ENCODE assay signal across 14 cellular contexts in genomic region chr17:17714261-17714866, GRCh38. TPM values are rescaled to one million over a fixed set of nuclear protein-coding genes. Genes with fewer than 3 reads are reported as not detected.
DNase-seq lines count a peak whose midpoint lies in the region; ATAC-seq and TF ChIP-seq lines count a peak whose summit lies in the region.
"Had no signal": no experiment of that assay in that cellular context is flagged by ENCODE, and none has a peak within 500 bp of the region (broad histone marks: within the 10 kb centered on the region; RNA-seq: fewer than 3 reads in every experiment).

No MANE protein-coding gene starts in this region.

- POLR2A ChIA-PET in CD4-positive, alpha-beta T cell (lab: Charles Lee): no interaction called here

- no peak for TF ChIP-seq CTCF in CD4-positive, alpha-beta T cell (IDR thresholded peaks at IDR 0.05)
- TF ChIP-seq CTCF in left ventricle myocardium inferior (IDR thresholded peaks at IDR 0.05; ENCODE audit: borderline replicate concordance): no peak

- peaks cover 44% of the 10 kb centered on the region for H3K4me1 Mint-ChIP-seq in CD4-positive, alpha-beta T cell (ENCODE audit: low read depth)
- H3K4me1 Mint-ChIP-seq in activated T-helper 17 cell treated with anti-CD3 and anti-CD28 coated beads, Interleukin-2, amount 50 U/mL, for 72 hours: peaks cover 17% of the 10 kb centered on the region

- CTCF ChIA-PET in CD4-positive, alpha-beta T cell (lab: Charles Lee): no interaction called here

- no peaks in the 10 kb centered on the region for H3K27me3 ChIP-seq in CD4-positive, alpha-beta T cell (ENCODE audit: control insufficient read depth, insufficient read depth, low read length)
- H3K27me3 ChIP-seq in left ventricle myocardium inferior (ENCODE audit: low read depth): no peaks in the 10 kb centered on the region
- H3K27me3 ChIP-seq in rectal smooth muscle tissue (ENCODE audit: control insufficient read depth, insufficient read depth, low read length): no peaks in the 10 kb centered on the region

- intact Hi-C loops in CD4-positive, alpha-beta T cell (cut with DNase I, micrococcal nuclease): no loop called here
- intact Hi-C loops in left ventricle myocardium inferior (cut with micrococcal nuclease): no loop called here

- no peak overlapping the region for H3K9ac ChIP-seq in SK-N-MC (ENCODE audit: insufficient read length)
- no peak overlapping the region for H3K9ac ChIP-seq in rectal smooth muscle tissue (ENCODE audit: low read length)

- H3K27ac Mint-ChIP-seq in CD4-positive, alpha-beta T cell: no peak overlapping the region
- no peak overlapping the region for H3K27ac Mint-ChIP-seq in activated T-helper 17 cell treated with anti-CD3 and anti-CD28 coated beads, Interleukin-2, amount 50 U/mL, for 72 hours
- H3K27ac Mint-ChIP-seq: activated B cell treated with CpG ODN at 0.5 μM for 24 hours; activated naive CD8-positive, alpha-beta T cell treated with anti-CD3 and anti-CD28 coated beads, Interleukin-2, amount 50 U/mL, for 24 hours had no signal

- H3K27ac ChIP-seq in CD4-positive, alpha-beta T cell (ENCODE audit: low read depth, low read length): no peak overlapping the region
- H3K27ac ChIP-seq in SK-N-MC (0 out of 2 replicates have a peak overlapping the region, but pooled peaks have one; percentile 19), left ventricle myocardium inferior (replicated peaks) (peak overlapping the region; percentile 81), rectal smooth muscle tissue (ENCODE audit: low read depth, low read length) (peak overlapping the region; percentile 90)

- H3K36me3 ChIP-seq in SK-N-MC (ENCODE audit: insufficient read depth, low read length) (no peaks in the 10 kb centered on the region), left ventricle myocardium inferior (no peaks in the 10 kb centered on the region), rectal smooth muscle tissue (ENCODE audit: control insufficient read depth, insufficient read depth, low read length) (no peaks in the 10 kb centered on the region)

- DNase-seq in CD4-positive, alpha-beta T cell: no peak
- DNase-seq in SK-N-MC (ENCODE audit: low read depth, low spot score) (no peak), left ventricle myocardium inferior (no peak), HCEC 1CT (no peak), foreskin melanocyte (no peak), NCI-H446 treated with DMSO at 0.1 percent for 48 hours (lab: John Stamatoyannopoulos, UW) (no peak)
- DNase-seq: activated B cell treated with CpG ODN at 0.5 μM for 24 hours; activated naive CD8-positive, alpha-beta T cell treated with anti-CD3 and anti-CD28 coated beads, Interleukin-2, amount 50 U/mL, for 24 hours; DMS 273 treated with DMSO at 0.1 percent for 48 hours; NCI-H1105 treated with DMSO at 0.1 percent for 48 hours; trophoblast cell had no signal

- no peaks in the 10 kb centered on the region for H3K36me3 Mint-ChIP-seq in CD4-positive, alpha-beta T cell (ENCODE audit: low read depth)
- H3K36me3 Mint-ChIP-seq in activated T-helper 17 cell treated with anti-CD3 and anti-CD28 coated beads, Interleukin-2, amount 50 U/mL, for 72 hours (ENCODE audit: low read depth): no peaks in the 10 kb centered on the region

- H3K4me3 ChIP-seq in SK-N-MC (no peak overlapping the region), left ventricle myocardium inferior (peak overlapping the region; percentile 14), rectal smooth muscle tissue (ENCODE audit: low read length) (peak overlapping the region; percentile 30)

- no peaks in the 10 kb centered on the region for H3K9me3 Mint-ChIP-seq in CD4-positive, alpha-beta T cell
- no peaks in the 10 kb centered on the region for H3K9me3 Mint-ChIP-seq in activated T-helper 17 cell treated with anti-CD3 and anti-CD28 coated beads, Interleukin-2, amount 50 U/mL, for 72 hours
- H3K9me3 Mint-ChIP-seq: activated B cell treated with CpG ODN at 0.5 μM for 24 hours; activated naive CD8-positive, alpha-beta T cell treated with anti-CD3 and anti-CD28 coated beads, Interleukin-2, amount 50 U/mL, for 24 hours had no signal

- peak overlapping the region; percentile 68 for H3K4me3 Mint-ChIP-seq in CD4-positive, alpha-beta T cell
- no peak overlapping the region for H3K4me3 Mint-ChIP-seq in activated T-helper 17 cell treated with anti-CD3 and anti-CD28 coated beads, Interleukin-2, amount 50 U/mL, for 72 hours
- H3K4me3 Mint-ChIP-seq: activated B cell treated with CpG ODN at 0.5 μM for 24 hours; activated naive CD8-positive, alpha-beta T cell treated with anti-CD3 and anti-CD28 coated beads, Interleukin-2, amount 50 U/mL, for 24 hours had no signal

- peaks cover 14% of the 10 kb centered on the region for H3K27me3 Mint-ChIP-seq in CD4-positive, alpha-beta T cell
- peaks cover 7% of the 10 kb centered on the region for H3K27me3 Mint-ChIP-seq in activated T-helper 17 cell treated with anti-CD3 and anti-CD28 coated beads, Interleukin-2, amount 50 U/mL, for 72 hours
- H3K27me3 Mint-ChIP-seq: activated naive CD8-positive, alpha-beta T cell treated with anti-CD3 and anti-CD28 coated beads, Interleukin-2, amount 50 U/mL, for 24 hours had no signal

- H3K4me1 ChIP-seq in left ventricle myocardium inferior (peaks cover 84% of the 10 kb centered on the region), rectal smooth muscle tissue (ENCODE audit: control insufficient read depth, insufficient read depth, low read length) (peaks cover 32% of the 10 kb centered on the region)

- no peaks in the 10 kb centered on the region for H3K9me3 ChIP-seq in CD4-positive, alpha-beta T cell (ENCODE audit: control insufficient read depth, low read length)
- H3K9me3 ChIP-seq in SK-N-MC (ENCODE audit: low read depth, low read length): no peaks in the 10 kb centered on the region
- H3K9me3 ChIP-seq in left ventricle myocardium inferior (replicated peaks): no peaks in the 10 kb centered on the region

- no peak for ATAC-seq in CD4-positive, alpha-beta T cell (ENCODE audit: poor library complexity)
- no peak for ATAC-seq in activated T-helper 17 cell treated with anti-CD3 and anti-CD28 coated beads, Interleukin-2, amount 50 U/mL, for 72 hours (replicated peaks)
- ATAC-seq: activated naive CD8-positive, alpha-beta T cell treated with anti-CD3 and anti-CD28 coated beads, Interleukin-2, amount 50 U/mL, for 24 hours; HCT116 had no signal

RNA-seq across cellular contexts. Expression of gene RAI1, which starts 33.1 kb away (rescaled TPM):
- total RNA-seq in CD4-positive, alpha-beta T cell: 10 to 100 TPM; 19.3 to 25.2 TPM
- 22.5 TPM for total RNA-seq in left ventricle myocardium inferior
- total RNA-seq in activated T-helper 17 cell treated with anti-CD3 and anti-CD28 coated beads, Interleukin-2, amount 50 U/mL, for 72 hours: 10 to 100 TPM in 1 of 2 donors, 1 to 10 TPM in 1; 7.0 to 16.0 TPM
